In genomic region chr13:62625214-62625613, GRCh38 we compare ENCODE assay signal across 34 cellular contexts.
"Had no signal": no experiment of that assay in that cellular context is flagged by ENCODE, and none has a peak within 500 bp of the region (broad histone marks: within the 10 kb centered on the region; RNA-seq: fewer than 3 reads in every experiment).

No MANE protein-coding gene starts in this region.

- H3K4me1 Mint-ChIP-seq: activated CD4-positive, alpha-beta T cell treated with anti-CD3 and anti-CD28 coated beads for 36 hours; activated CD4-positive, alpha-beta T cell treated with anti-CD3 and anti-CD28 coated beads, Interleukin-2, amount 10 ng/mL, durations not matched to agents 24 days and 14 days; activated CD8-positive, alpha-beta memory T cell treated with anti-CD3 and anti-CD28 coated beads, Interleukin-2, amount 10 ng/mL, durations not matched to agents 7 days and 5 days; activated naive CD8-positive, alpha-beta T cell treated with anti-CD3 and anti-CD28 coated beads, Interleukin-2, amount 10 ng/mL, durations not matched to agents 7 days and 5 days; T-helper 17 cell had no signal

- H3K9me3 ChIP-seq: breast epithelium, esophagus muscularis mucosa, gastrocnemius medialis had no signal

- H3K27me3 Mint-ChIP-seq: activated CD4-positive, alpha-beta memory T cell treated with anti-CD3 and anti-CD28 coated beads for 36 hours; activated CD4-positive, alpha-beta T cell treated with anti-CD3 and anti-CD28 coated beads for 36 hours; activated CD4-positive, alpha-beta T cell treated with anti-CD3 and anti-CD28 coated beads, Interleukin-2, amount 10 ng/mL, durations not matched to agents 24 days and 14 days; activated CD8-positive, alpha-beta memory T cell treated with anti-CD3 and anti-CD28 coated beads, Interleukin-2, amount 10 ng/mL, durations not matched to agents 7 days and 5 days; activated naive CD8-positive, alpha-beta T cell treated with anti-CD3 and anti-CD28 coated beads, Interleukin-2, amount 10 ng/mL, durations not matched to agents 7 days and 5 days; effector memory CD8-positive, alpha-beta T cell; T-helper 17 cell had no signal

- H3K4me3 ChIP-seq: ascending aorta, breast epithelium, cardiac muscle cell, esophagus muscularis mucosa, gastrocnemius medialis had no signal

- H3K9me3 Mint-ChIP-seq: activated CD4-positive, alpha-beta T cell treated with anti-CD3 and anti-CD28 coated beads, Interleukin-2, amount 10 ng/mL, durations not matched to agents 24 days and 14 days had no signal

- DNase-seq: activated CD4-positive, alpha-beta memory T cell treated with anti-CD3 and anti-CD28 coated beads for 36 hours; activated CD4-positive, alpha-beta T cell treated with anti-CD3 and anti-CD28 coated beads for 36 hours; activated CD4-positive, alpha-beta T cell treated with anti-CD3 and anti-CD28 coated beads, Interleukin-2, amount 10 ng/mL, durations not matched to agents 24 days and 14 days; activated CD4-positive, CD25-positive, alpha-beta regulatory T cell; activated CD4-positive, CD25-positive, alpha-beta regulatory T cell treated with anti-CD3 and anti-CD28 coated beads, Interleukin-2, amount 50 U/mL, for 72 hours; activated CD8-positive, alpha-beta memory T cell treated with anti-CD3 and anti-CD28 coated beads, Interleukin-2, amount 10 ng/mL, durations not matched to agents 7 days and 5 days; activated CD8-positive, alpha-beta memory T cell treated with anti-CD3 and anti-CD28 coated beads, Interleukin-2, amount 50 U/mL, for 4 hours; activated CD8-positive, alpha-beta T cell treated with anti-CD3 and anti-CD28 coated beads, Interleukin-2, amount 10 ng/mL, durations not matched to agents 7 days and 5 days; activated effector memory CD4-positive, alpha-beta T cell treated with anti-CD3 and anti-CD28 coated beads, Interleukin-2, amount 50 U/mL, for 16 hours; activated naive CD4-positive, alpha-beta T cell treated with anti-CD3 and anti-CD28 coated beads for 36 hours; activated naive CD8-positive, alpha-beta T cell treated with anti-CD3 and anti-CD28 coated beads, Interleukin-2, amount 10 ng/mL, durations not matched to agents 7 days and 5 days; activated T-cell treated with anti-CD3 and anti-CD28 coated beads, Interleukin-2, amount 50 U/mL, for 1 hour; activated T-cell treated with anti-CD3 and anti-CD28 coated beads, Interleukin-2, amount 50 U/mL, for 48 hours; cortex of kidney; dermis blood vessel endothelial cell; effector CD4-positive, alpha-beta T cell; effector memory CD8-positive, alpha-beta T cell; erythroblast; foreskin keratinocyte; gastrocnemius medialis; glutamatergic neuron; T-helper 1 cell; T-helper 17 cell; T1000; WERI-Rb-1 had no signal

- H3K36me3 ChIP-seq: ascending aorta, breast epithelium, cardiac muscle cell, esophagus muscularis mucosa, gastrocnemius medialis, WERI-Rb-1 had no signal

- H3K27me3 ChIP-seq: ascending aorta, breast epithelium, cardiac muscle cell, esophagus muscularis mucosa, foreskin keratinocyte, gastrocnemius medialis had no signal

- H3K27ac ChIP-seq: ascending aorta, breast epithelium, cardiac muscle cell, esophagus muscularis mucosa, foreskin keratinocyte, gastrocnemius medialis, WERI-Rb-1 had no signal

- ATAC-seq: activated CD4-positive, alpha-beta T cell treated with anti-CD3 and anti-CD28 coated beads for 36 hours; activated CD8-positive, alpha-beta memory T cell treated with anti-CD3 and anti-CD28 coated beads, Interleukin-2, amount 10 ng/mL, durations not matched to agents 7 days and 5 days; activated CD8-positive, alpha-beta T cell treated with anti-CD3 and anti-CD28 coated beads, Interleukin-2, amount 10 ng/mL, durations not matched to agents 7 days and 5 days; activated naive CD4-positive, alpha-beta T cell treated with anti-CD3 and anti-CD28 coated beads, Interleukin-2, amount 50 U/mL, for 72 hours; effector memory CD8-positive, alpha-beta T cell; foreskin keratinocyte; gastrocnemius medialis; T-helper 17 cell had no signal

- H3K36me3 Mint-ChIP-seq: activated CD4-positive, alpha-beta memory T cell treated with anti-CD3 and anti-CD28 coated beads for 36 hours; activated CD8-positive, alpha-beta memory T cell treated with anti-CD3 and anti-CD28 coated beads, Interleukin-2, amount 10 ng/mL, durations not matched to agents 7 days and 5 days; activated naive CD8-positive, alpha-beta T cell treated with anti-CD3 and anti-CD28 coated beads, Interleukin-2, amount 10 ng/mL, durations not matched to agents 7 days and 5 days; brain had no signal

- H3K4me1 ChIP-seq: ascending aorta, breast epithelium, esophagus muscularis mucosa, foreskin keratinocyte, gastrocnemius medialis had no signal

- H3K4me3 Mint-ChIP-seq: activated CD4-positive, alpha-beta memory T cell treated with anti-CD3 and anti-CD28 coated beads for 36 hours; activated CD4-positive, alpha-beta T cell treated with anti-CD3 and anti-CD28 coated beads for 36 hours; activated CD4-positive, alpha-beta T cell treated with anti-CD3 and anti-CD28 coated beads, Interleukin-2, amount 10 ng/mL, durations not matched to agents 24 days and 14 days; activated CD8-positive, alpha-beta memory T cell treated with anti-CD3 and anti-CD28 coated beads, Interleukin-2, amount 10 ng/mL, durations not matched to agents 7 days and 5 days; activated CD8-positive, alpha-beta T cell treated with anti-CD3 and anti-CD28 coated beads, Interleukin-2, amount 10 ng/mL, durations not matched to agents 7 days and 5 days; activated naive CD4-positive, alpha-beta T cell treated with anti-CD3 and anti-CD28 coated beads for 36 hours; activated naive CD8-positive, alpha-beta T cell treated with anti-CD3 and anti-CD28 coated beads, Interleukin-2, amount 10 ng/mL, durations not matched to agents 7 days and 5 days; activated T-helper 1 cell treated with anti-CD3 and anti-CD28 coated beads, Interleukin-12 subunit alpha, Interleukin-12 subunit beta, Interleukin-2, Interleukin-4 antibody, amounts not matched to agents 30 ng/mL and 10 ng/mL and 1 ng/mL, durations not matched to agents 14 hours and 24 hours and 36 hours; effector memory CD8-positive, alpha-beta T cell; T-helper 17 cell; T-helper 2 cell treated with Interferon-gamma antibody and Interleukin-4, amounts not matched to agents 5 μg/mL and 100 μg/mL, for 36 hours had no signal

- H3K27ac Mint-ChIP-seq: activated CD4-positive, alpha-beta memory T cell treated with anti-CD3 and anti-CD28 coated beads for 36 hours; activated CD4-positive, alpha-beta T cell treated with anti-CD3 and anti-CD28 coated beads for 36 hours; activated CD4-positive, alpha-beta T cell treated with anti-CD3 and anti-CD28 coated beads, Interleukin-2, amount 10 ng/mL, durations not matched to agents 24 days and 14 days; activated CD8-positive, alpha-beta memory T cell treated with anti-CD3 and anti-CD28 coated beads, Interleukin-2, amount 10 ng/mL, durations not matched to agents 7 days and 5 days; activated CD8-positive, alpha-beta T cell treated with anti-CD3 and anti-CD28 coated beads, Interleukin-2, amount 10 ng/mL, durations not matched to agents 7 days and 5 days; activated naive CD4-positive, alpha-beta T cell treated with anti-CD3 and anti-CD28 coated beads for 36 hours; activated naive CD4-positive, alpha-beta T cell treated with anti-CD3 and anti-CD28 coated beads, Interleukin-2, amount 50 U/mL, for 72 hours; activated naive CD8-positive, alpha-beta T cell treated with anti-CD3 and anti-CD28 coated beads, Interleukin-2, amount 10 ng/mL, durations not matched to agents 7 days and 5 days; activated T-helper 1 cell treated with anti-CD3 and anti-CD28 coated beads, Interleukin-12 subunit alpha, Interleukin-12 subunit beta, Interleukin-2, Interleukin-4 antibody, amounts not matched to agents 30 ng/mL and 10 ng/mL and 1 ng/mL, durations not matched to agents 14 hours and 24 hours and 36 hours; activated T-helper 2 cell treated with anti-CD3 and anti-CD28 coated beads, Interferon-gamma antibody, Interleukin-2, Interleukin-4, amounts not matched to agents 10 μg/mL and 5 μg/mL and 100 μg/mL, durations not matched to agents 14 hours and 24 hours and 36 hours; effector memory CD8-positive, alpha-beta T cell; T-helper 17 cell; T-helper 2 cell treated with Interferon-gamma antibody and Interleukin-4, amounts not matched to agents 5 μg/mL and 100 μg/mL, for 36 hours had no signal
